In genomic region chr10:110651044-110651958, GRCh38 we compare ENCODE assay signal across 8 cellular contexts. TPM values are rescaled to one million over a fixed set of nuclear protein-coding genes. Genes with fewer than 3 reads are reported as not detected.
A peak's percentile ranks its signal among the peaks of the same experiment; 100 is the strongest.
DNase-seq lines count a peak whose midpoint lies in the region; ATAC-seq and TF ChIP-seq lines count a peak whose summit lies in the region.
"Had no signal": no experiment of that assay in that cellular context is flagged by ENCODE, and none has a peak within 500 bp of the region (broad histone marks: within the 10 kb centered on the region; RNA-seq: fewer than 3 reads in every experiment).

No MANE protein-coding gene starts in this region.

- ATAC-seq in GM18511 (IDR thresholded peaks at IDR 0.05; ENCODE audit: unreplicated experiment), result peak; percentile 94
- peak; percentile 83 for ATAC-seq in HG02642 (IDR thresholded peaks at IDR 0.05; ENCODE audit: poor library complexity, unreplicated experiment)

- H3K27me3 ChIP-seq in hepatocyte, result peaks cover 24% of the 10 kb centered on the region

- intact Hi-C loops in head of caudate nucleus (cut with DNase I), result no loop called here

- no peaks in the 10 kb centered on the region for H3K79me2 ChIP-seq in hepatocyte
- H3K79me2 ChIP-seq: parathyroid adenoma had no signal

- 48% methylated on average over 12 of the region's 12 CpGs for WGBS in hepatocyte (ENCODE audit: low lambda C conversion rate, missing lambda C conversion rate)

- peak overlapping the region; percentile 38 for H3K4me2 ChIP-seq in hepatocyte

- peak overlapping the region; percentile 38 for H2AFZ ChIP-seq in hepatocyte
- H2AFZ ChIP-seq: parathyroid adenoma had no signal

- no peaks in the 10 kb centered on the region for H3K36me3 ChIP-seq in hepatocyte (replicated peaks; ENCODE audit: insufficient read depth, low read depth)

- no peaks in the 10 kb centered on the region for H4K20me1 ChIP-seq in hepatocyte (ENCODE audit: insufficient read depth, poor library complexity, severe bottlenecking)

- TF ChIP-seq CTCF in hepatocyte (IDR thresholded peaks at IDR 0.05; ENCODE audit: poor library complexity), result no peak

- DNase-seq in SHP77 treated with DMSO at 0.1 percent for 48 hours (lab: John Stamatoyannopoulos, UW) (peak; percentile 69), hepatocyte (ENCODE audit: low spot score) (no peak), head of caudate nucleus (no peak), Ammon's horn (ENCODE audit: low spot score) (no peak), globus pallidus (ENCODE audit: low spot score) (no peak)

- H3K9me3 ChIP-seq in hepatocyte (ENCODE audit: low read depth), result no peaks in the 10 kb centered on the region

- no peaks in the 10 kb centered on the region for H3K9me2 ChIP-seq in hepatocyte (replicated peaks; ENCODE audit: insufficient read depth)

- H3K4me3 ChIP-seq in hepatocyte, result no peak overlapping the region

- H3K4me1 ChIP-seq in hepatocyte (ENCODE audit: insufficient read depth), result no peaks in the 10 kb centered on the region
- H3K4me1 ChIP-seq: parathyroid adenoma had no signal

- no peak overlapping the region for H3K27ac ChIP-seq in hepatocyte
- H3K27ac ChIP-seq: parathyroid adenoma had no signal

RNA-seq across cellular contexts. Expression of gene RBM20, which starts 7.2 kb away (rescaled TPM):
- 3.1 and 4.0 TPM in 2 replicates for total RNA-seq in hepatocyte
- 3.7 and 6.5 TPM in 2 replicates for polyA plus RNA-seq in hepatocyte
